In genomic region chr12:53659609-53660008, GRCh38 we compare ENCODE assay signal across 1 cellular context.
TF ChIP-seq lines count a peak whose summit lies in the region.

No MANE protein-coding gene starts in this region.

TF ChIP-seq in HepG2, 621 proteins besides CTCF, POLR2A, EP300 and RAD21:
- TF ChIP-seq ARID4A (CRISPR knock-in tag; IDR thresholded peaks at IDR 0.05; ENCODE audit: borderline replicate concordance) (0 out of 2 replicates have a peak, but pooled peaks have one; percentile 5), MIXL1 (CRISPR knock-in tag; IDR thresholded peaks at IDR 0.05) (no peak), RBFOX2 (IDR thresholded peaks at IDR 0.05; ENCODE audit: low read depth, low read length) (0 out of 2 replicates have a peak, but pooled peaks have one; percentile 25), HNF1A (IDR thresholded peaks at IDR 0.05; ENCODE audit: low read depth) (peak; percentile 12), HNF1A (CRISPR knock-in tag; IDR thresholded peaks at IDR 0.05; ENCODE audit: borderline replicate concordance) (no peak; the same call in 1 of the 2 replicates), HOXA3 (CRISPR knock-in tag; IDR thresholded peaks at IDR 0.05) (no peak), LCORL (IDR thresholded peaks at IDR 0.05) (no peak), LCORL (CRISPR knock-in tag; IDR thresholded peaks at IDR 0.05) (0 out of 2 replicates have a peak, but pooled peaks have one; percentile 2)
TF ChIP-seq in HepG2: peak in this region for 4.
